Comparison of ENCODE assay signal across 8 cellular contexts in the genomic region with DNA sequence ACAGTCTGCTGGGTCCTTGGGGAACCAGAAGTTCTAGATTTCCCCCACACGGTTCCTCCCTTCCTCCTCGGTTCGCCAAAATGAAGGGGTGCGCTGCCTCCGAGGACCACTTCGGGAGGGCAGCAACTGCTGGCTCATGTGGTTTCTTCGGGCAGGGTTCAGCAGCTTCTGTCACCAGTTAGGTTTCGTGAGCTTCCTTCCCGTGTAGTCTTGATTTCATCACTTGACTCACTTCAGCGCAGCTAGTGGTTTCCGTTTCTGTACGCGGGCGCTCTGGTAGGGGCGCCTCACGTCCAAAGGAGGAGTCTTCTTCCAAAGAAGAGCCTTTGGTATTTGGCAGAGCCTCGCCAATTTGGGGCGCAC. TPM values are rescaled to one million over a fixed set of nuclear protein-coding genes. Genes with fewer than 3 reads are reported as not detected.
DNase-seq lines count a peak whose midpoint lies in the region; ATAC-seq lines count a peak whose summit lies in the region.

No MANE protein-coding gene starts in this region.

- H3K9me3 ChIP-seq in ectodermal cell (ENCODE audit: control insufficient read depth, low read length), result no peaks in the 10 kb centered on the region

- H3K4me3 ChIP-seq in Jurkat, Clone E6-1 (ENCODE audit: low read length), result peak overlapping the region; percentile 37
- peak overlapping the region; percentile 42 for H3K4me3 ChIP-seq in ectodermal cell (ENCODE audit: insufficient read depth, low read depth, low read length)

- peak overlapping the region; percentile 83 for H3K4me3 Mint-ChIP-seq in activated CD4-positive, alpha-beta T cell treated with anti-CD3 and anti-CD28 coated beads for 36 hours

- peak; percentile 19 for DNase-seq in G401 (ENCODE audit: low spot score)
- peak; percentile 62 for DNase-seq in Jurkat, Clone E6-1 (ENCODE audit: low read depth, low spot score)
- DNase-seq in activated CD4-positive, alpha-beta T cell treated with anti-CD3 and anti-CD28 coated beads for 36 hours, result peak; percentile 80
- DNase-seq in medulla oblongata (ENCODE audit: extremely low spot score), result peak; percentile 55
- DNase-seq in stimulated activated CD8-positive, alpha-beta memory T cell treated with anti-CD3 and anti-CD28 coated beads, Interleukin-4, amount 100 ng/mL, for 1 hour (ENCODE audit: low read depth in 2 of 2, low spot score in 1 of 2), result peak; percentile 29 to 36
- no peak for DNase-seq in A172 (ENCODE audit: low spot score)

- H3K9me3 Mint-ChIP-seq in activated CD4-positive, alpha-beta T cell treated with anti-CD3 and anti-CD28 coated beads for 36 hours (ENCODE audit: low read depth), result no peaks in the 10 kb centered on the region

- peak; percentile 95 for ATAC-seq in GM21576 (IDR thresholded peaks at IDR 0.05; ENCODE audit: unreplicated experiment)
- peak; percentile 98 for ATAC-seq in activated CD4-positive, alpha-beta T cell treated with anti-CD3 and anti-CD28 coated beads for 36 hours

- WGBS in ectodermal cell, 2 experiments, result 54 to 57% methylated on average over 18 of the region's 18 CpGs

- CTCF ChIA-PET in activated CD4-positive, alpha-beta T cell treated with anti-CD3 and anti-CD28 coated beads for 36 hours (lab: Charles Lee), result interaction anchor here (0.7 to 1.3 kb wide), 2 partner anchors 80 to 159 kb away, joined by 4 to 6 read pairs; partner anchors contain the start of gene TTC21B

- peaks cover 28% of the 10 kb centered on the region for H3K27me3 Mint-ChIP-seq in activated CD4-positive, alpha-beta T cell treated with anti-CD3 and anti-CD28 coated beads for 36 hours

- peak overlapping the region; percentile 91 for H3K27ac Mint-ChIP-seq in activated CD4-positive, alpha-beta T cell treated with anti-CD3 and anti-CD28 coated beads for 36 hours

- in situ Hi-C loops in G401 (cut with HindIII; ENCODE audit: low sequenced_read_pairs), result no loop called here

- H3K36me3 Mint-ChIP-seq in activated CD4-positive, alpha-beta T cell treated with anti-CD3 and anti-CD28 coated beads for 36 hours (ENCODE audit: low read depth), result peaks cover 3% of the 10 kb centered on the region

- peaks cover 51% of the 10 kb centered on the region for H3K27me3 ChIP-seq in ectodermal cell (ENCODE audit: control insufficient read depth, insufficient read depth, low read length, poor library complexity, severe bottlenecking)

- intact Hi-C loops in activated CD4-positive, alpha-beta T cell treated with anti-CD3 and anti-CD28 coated beads for 36 hours (cut with DNase I, micrococcal nuclease), result loop anchor here (1.0 to 2.0 kb wide), 3 partner anchors 82 to 159 kb away; partner anchors contain the start of gene TTC21B (in 1 of the 2)

- no peaks in the 10 kb centered on the region for H3K36me3 ChIP-seq in ectodermal cell (ENCODE audit: control insufficient read depth, insufficient read depth, low read length)

- POLR2A ChIA-PET in activated CD4-positive, alpha-beta T cell treated with anti-CD3 and anti-CD28 coated beads for 36 hours (lab: Charles Lee), result no interaction called here

- H3K4me1 Mint-ChIP-seq in activated CD4-positive, alpha-beta T cell treated with anti-CD3 and anti-CD28 coated beads for 36 hours, result peaks cover 15% of the 10 kb centered on the region

- H3K27ac ChIP-seq in ectodermal cell (ENCODE audit: insufficient read depth, low read depth, low read length, poor library complexity, severe bottlenecking), result no peak overlapping the region

- H3K4me1 ChIP-seq in ectodermal cell (ENCODE audit: control insufficient read depth, insufficient read depth, low read length), result no peaks in the 10 kb centered on the region

RNA-seq across cellular contexts. Expression of gene GALNT3, which starts 0.5 kb away (rescaled TPM):
- not detected in 2 replicates for total RNA-seq in G401 (2014; rRNA removed; shearing (Covaris generic))
- polyA plus RNA-seq in Jurkat, Clone E6-1 (2012; ENCODE audit: insufficient read depth, insufficient read length), result 5.4 TPM
- 1 to 10 TPM; 3.0 to 5.5 TPM for total RNA-seq in activated CD4-positive, alpha-beta T cell treated with anti-CD3 and anti-CD28 coated beads for 36 hours
- polyA plus RNA-seq in ectodermal cell (2013, experiment 1 of 4), result 0.44 TPM
- polyA plus RNA-seq in ectodermal cell (2013, experiment 2 of 4), result 0.20 TPM
- 0.64 TPM for polyA plus RNA-seq in ectodermal cell (2013, experiment 3 of 4)
- 2.1 TPM for polyA plus RNA-seq in ectodermal cell (2013, experiment 4 of 4)
- total RNA-seq in A172 (2014; rRNA removed; shearing (Covaris generic)), result not detected in 2 replicates
